26 cellular contexts compared by ENCODE assay signal in genomic region chr3:20608054-20608738, GRCh38.
DNase-seq lines count a peak whose midpoint lies in the region; ATAC-seq and TF ChIP-seq lines count a peak whose summit lies in the region.
"Had no signal": no experiment of that assay in that cellular context is flagged by ENCODE, and none has a peak within 500 bp of the region (broad histone marks: within the 10 kb centered on the region; RNA-seq: fewer than 3 reads in every experiment).

No MANE protein-coding gene starts in this region.

- no peaks in the 10 kb centered on the region for H3K36me3 ChIP-seq in KMS-11 (ENCODE audit: insufficient read depth)
- no peaks in the 10 kb centered on the region for H3K36me3 ChIP-seq in mesendoderm (ENCODE audit: control insufficient read depth, insufficient read depth, low read length)
- no peaks in the 10 kb centered on the region for H3K36me3 ChIP-seq in SK-N-SH (replicated peaks in 1 of 2; ENCODE audit: control insufficient read depth in 1 of 2, insufficient read depth in 2 of 2, low read length in 1 of 2)
- H3K36me3 ChIP-seq: BE2C, breast epithelium had no signal

- H3K79me1 ChIP-seq in mesendoderm (ENCODE audit: low read length): no peaks in the 10 kb centered on the region

- no peak overlapping the region for H4K5ac ChIP-seq in mesendoderm (ENCODE audit: low read length)

- no peaks in the 10 kb centered on the region for H3K36me3 Mint-ChIP-seq in activated naive CD4-positive, alpha-beta T cell treated with anti-CD3 and anti-CD28 coated beads, Interleukin-2, amount 10 ng/mL, durations not matched to agents 7 days and 5 days

- peak overlapping the region; percentile 57; the same call in 1 of the 2 replicates for H2AFZ ChIP-seq in KMS-11 (ENCODE audit: low read depth)
- H2AFZ ChIP-seq in SK-N-SH (ENCODE audit: low read depth): no peak overlapping the region

- peak overlapping the region; percentile 32; the same call in 1 of the 2 replicates for H3K9ac ChIP-seq in KMS-11
- no peak overlapping the region for H3K9ac ChIP-seq in mesendoderm (ENCODE audit: low read length)
- no peak overlapping the region for H3K9ac ChIP-seq in SK-N-SH

- no peak overlapping the region for H3K27ac Mint-ChIP-seq in activated naive CD4-positive, alpha-beta T cell treated with anti-CD3 and anti-CD28 coated beads, Interleukin-2, amount 10 ng/mL, durations not matched to agents 7 days and 5 days
- H3K27ac Mint-ChIP-seq: activated naive CD4-positive, alpha-beta T cell treated with anti-CD3 and anti-CD28 coated beads for 36 hours; activated T-helper 1 cell treated with anti-CD3 and anti-CD28 coated beads, Interleukin-12 subunit alpha, Interleukin-12 subunit beta, Interleukin-2, Interleukin-4 antibody, amounts not matched to agents 30 ng/mL and 10 ng/mL and 1 ng/mL, durations not matched to agents 14 hours and 24 hours and 36 hours; CD8-positive, alpha-beta memory T cell; natural killer cell; type B pancreatic cell had no signal

- H3K4me3 ChIP-seq in KMS-11 (IDR thresholded peaks at IDR 0.05; ENCODE audit: insufficient read depth, low read depth, low read length): no peak overlapping the region
- no peak overlapping the region for H3K4me3 ChIP-seq in mesendoderm (ENCODE audit: low read length)
- H3K4me3 ChIP-seq in SK-N-SH (ENCODE audit: low read depth in 2 of 2, low read length in 1 of 2): no peak overlapping the region
- H3K4me3 ChIP-seq: breast epithelium had no signal

- H3K4me1 Mint-ChIP-seq in activated naive CD4-positive, alpha-beta T cell treated with anti-CD3 and anti-CD28 coated beads, Interleukin-2, amount 10 ng/mL, durations not matched to agents 7 days and 5 days: no peaks in the 10 kb centered on the region
- H3K4me1 Mint-ChIP-seq: CD8-positive, alpha-beta memory T cell; natural killer cell had no signal

- H3K4me3 Mint-ChIP-seq in activated naive CD4-positive, alpha-beta T cell treated with anti-CD3 and anti-CD28 coated beads, Interleukin-2, amount 10 ng/mL, durations not matched to agents 7 days and 5 days: no peak overlapping the region
- H3K4me3 Mint-ChIP-seq: activated naive CD4-positive, alpha-beta T cell treated with anti-CD3 and anti-CD28 coated beads for 36 hours; activated T-helper 1 cell treated with anti-CD3 and anti-CD28 coated beads, Interleukin-12 subunit alpha, Interleukin-12 subunit beta, Interleukin-2, Interleukin-4 antibody, amounts not matched to agents 30 ng/mL and 10 ng/mL and 1 ng/mL, durations not matched to agents 14 hours and 24 hours and 36 hours; CD8-positive, alpha-beta memory T cell; natural killer cell; type B pancreatic cell had no signal

- H3K4me1 ChIP-seq in KMS-11 (ENCODE audit: low read depth, poor library complexity, severe bottlenecking) (peaks cover 16% of the 10 kb centered on the region), mesendoderm (ENCODE audit: control insufficient read depth, low read depth, low read length) (no peaks in the 10 kb centered on the region), SK-N-SH (ENCODE audit: control insufficient read depth in 1 of 2, insufficient read depth in 2 of 2, low read depth in 1 of 2, low read length in 1 of 2) (no peaks in the 10 kb centered on the region; a peak in 1 of 4 replicates)
- H3K4me1 ChIP-seq: BE2C, breast epithelium had no signal

- TF ChIP-seq CTCF in KMS-11 (conservative IDR thresholded peaks at IDR 0.05; ENCODE audit: low read depth, low read length): no peak
- no peak for TF ChIP-seq CTCF in SK-N-SH (IDR thresholded peaks at IDR 0.05)

- H4K8ac ChIP-seq in mesendoderm (ENCODE audit: low read depth, low read length): no peak overlapping the region

- H3K27ac ChIP-seq in KMS-11 (peak overlapping the region; percentile 49; the same call in 1 of the 2 replicates), mesendoderm (ENCODE audit: low read depth, low read length) (no peak overlapping the region), SK-N-SH (ENCODE audit: low read depth in 2 of 2, low read length in 1 of 2) (no peak overlapping the region)
- H3K27ac ChIP-seq: breast epithelium, epithelial cell of prostate had no signal

- peak; percentile 39 to 55 for DNase-seq in SHP77 (lab: John Stamatoyannopoulos, UW)
- DNase-seq in SHP77 treated with DMSO at 0.1 percent for 48 hours (lab: John Stamatoyannopoulos, UW): no peak
- DNase-seq in RPMI8226: peak; percentile 63
- peak; percentile 40 for DNase-seq in mesendoderm
- no peak for DNase-seq in activated naive CD4-positive, alpha-beta T cell treated with anti-CD3 and anti-CD28 coated beads, Interleukin-2, amount 10 ng/mL, durations not matched to agents 7 days and 5 days
- no peak for DNase-seq in SK-N-SH
- DNase-seq: activated CD4-positive, alpha-beta T cell treated with anti-CD3 and anti-CD28 coated beads, Interleukin-2, amount 50 U/mL, for 4 hours; activated naive CD4-positive, alpha-beta T cell treated with anti-CD3 and anti-CD28 coated beads for 36 hours; amygdala; BE2C; CD8-positive, alpha-beta memory T cell; DMS79 treated with DMSO at 0.1 percent for 48 hours; effector CD4-positive, alpha-beta T cell; HCEC 1CT; islet precursor cell; KG1; natural killer cell; NCI-H1436 treated with DMSO at 0.1 percent for 48 hours; stimulated activated CD4-positive, alpha-beta T cell treated with anti-CD3 and anti-CD28 coated beads, Interleukin-2, amount 100 ng/mL, for 48 hours; SW 1271 had no signal

- H4K20me1 ChIP-seq in KMS-11 (ENCODE audit: insufficient read depth) (no peaks in the 10 kb centered on the region), SK-N-SH (ENCODE audit: insufficient read depth) (no peaks in the 10 kb centered on the region)

- H2BK120ac ChIP-seq in mesendoderm (ENCODE audit: low read depth, low read length): no peak overlapping the region

- H3K9me2 ChIP-seq in SK-N-SH: no peaks in the 10 kb centered on the region

- H3K27me3 ChIP-seq in KMS-11 (ENCODE audit: insufficient read depth, low read depth) (no peaks in the 10 kb centered on the region), mesendoderm (ENCODE audit: insufficient read depth, low read length, poor library complexity) (no peaks in the 10 kb centered on the region), SK-N-SH (ENCODE audit: insufficient read depth) (no peaks in the 10 kb centered on the region)
- H3K27me3 ChIP-seq: BE2C, breast epithelium had no signal

- TF ChIP-seq EP300 in SK-N-SH (IDR thresholded peaks at IDR 0.05; ENCODE audit: borderline replicate concordance in 1 of 2, low read depth in 1 of 2, low read length in 1 of 2): no peak

- H3K23ac ChIP-seq in mesendoderm (ENCODE audit: low read length): no peak overlapping the region

- CTCF ChIA-PET in activated naive CD4-positive, alpha-beta T cell treated with anti-CD3 and anti-CD28 coated beads, Interleukin-2, amount 10 ng/mL, durations not matched to agents 7 days and 5 days (lab: Charles Lee): no interaction called here
- CTCF ChIA-PET in SK-N-SH (lab: Yijun Ruan, JAX): no interaction called here

- H3K4me2 ChIP-seq in KMS-11 (peak overlapping the region; percentile 54), mesendoderm (ENCODE audit: low read length) (no peak overlapping the region), SK-N-SH (no peak overlapping the region)

- no peak overlapping the region for H2BK5ac ChIP-seq in mesendoderm (ENCODE audit: low read length)

- no peak overlapping the region for H2AK5ac ChIP-seq in mesendoderm (ENCODE audit: low read length)

- H3K9me3 Mint-ChIP-seq in activated naive CD4-positive, alpha-beta T cell treated with anti-CD3 and anti-CD28 coated beads, Interleukin-2, amount 10 ng/mL, durations not matched to agents 7 days and 5 days: peaks cover 50% of the 10 kb centered on the region

- H2BK15ac ChIP-seq in mesendoderm (replicated peaks; ENCODE audit: low read depth): no peak overlapping the region

- no peaks in the 10 kb centered on the region for H3K27me3 Mint-ChIP-seq in activated naive CD4-positive, alpha-beta T cell treated with anti-CD3 and anti-CD28 coated beads, Interleukin-2, amount 10 ng/mL, durations not matched to agents 7 days and 5 days
- H3K27me3 Mint-ChIP-seq: type B pancreatic cell had no signal

- no peak for ATAC-seq in HG03432 (IDR thresholded peaks at IDR 0.05; ENCODE audit: unreplicated experiment)
- ATAC-seq: natural killer cell had no signal

- no CpG with 5 or more reads among the region's 5 CpGs for WGBS in mesendoderm (ENCODE audit: extremely low coverage, insufficient coverage, low lambda C conversion rate)
- 37% methylated on average over 5 of the region's 5 CpGs for WGBS in SK-N-SH (ENCODE audit: low lambda C conversion rate)

- H3K4ac ChIP-seq in mesendoderm (ENCODE audit: low read depth, low read length): no peak overlapping the region

- POLR2A ChIA-PET in SK-N-SH (lab: Yijun Ruan, JAX): no interaction called here

- TF ChIP-seq RAD21 in SK-N-SH (IDR thresholded peaks at IDR 0.05; ENCODE audit: low read length): no peak

- H3K18ac ChIP-seq in mesendoderm (ENCODE audit: low read length): no peak overlapping the region

- H3K56ac ChIP-seq in mesendoderm (ENCODE audit: low read length): no peak overlapping the region

- no peaks in the 10 kb centered on the region for H3K79me2 ChIP-seq in KMS-11 (ENCODE audit: insufficient read depth, low read depth)
- no peaks in the 10 kb centered on the region for H3K79me2 ChIP-seq in mesendoderm (ENCODE audit: control insufficient read depth, insufficient read depth, low read length)
- no peaks in the 10 kb centered on the region for H3K79me2 ChIP-seq in SK-N-SH (ENCODE audit: insufficient read depth)

- H3K9me3 ChIP-seq in SK-N-SH: peaks cover 2% of the 10 kb centered on the region; the same call in 1 of the 2 replicates
- H3K9me3 ChIP-seq: BE2C had no signal

- no peaks in the 10 kb centered on the region for H3F3A ChIP-seq in SK-N-SH (replicated peaks; ENCODE audit: insufficient read depth)

TF ChIP-seq in SK-N-SH, 30 proteins besides CTCF, POLR2A, EP300 and RAD21 (continues in another document):
- TF ChIP-seq USF1 (IDR thresholded peaks at IDR 0.05; ENCODE audit: borderline replicate concordance, low read depth) (no peak), RCOR1 (IDR thresholded peaks at IDR 0.05; ENCODE audit: low read length) (no peak), CHD2 (IDR thresholded peaks at IDR 0.05; ENCODE audit: low read length, partially characterized antibody) (no peak), TCF12 (IDR thresholded peaks at IDR 0.05) (no peak), RFX5 (IDR thresholded peaks at IDR 0.05; ENCODE audit: low read length) (no peak)

Comparison
In these comparisons a context has a peak if more than half of its experiments do, and no peak if none do; other contexts are left out.
1. DNase-seq: peak in SHP77 (2 of 2), RPMI8226 (single experiment) and mesendoderm (single experiment); none in SHP77 treated with DMSO at 0.1 percent for 48 hours (single experiment), activated naive CD4-positive, alpha-beta T cell treated with anti-CD3 and anti-CD28 coated beads, Interleukin-2, amount 10 ng/mL, durations not matched to agents 7 days and 5 days (single experiment) and SK-N-SH (single experiment).